In the genomic region with DNA sequence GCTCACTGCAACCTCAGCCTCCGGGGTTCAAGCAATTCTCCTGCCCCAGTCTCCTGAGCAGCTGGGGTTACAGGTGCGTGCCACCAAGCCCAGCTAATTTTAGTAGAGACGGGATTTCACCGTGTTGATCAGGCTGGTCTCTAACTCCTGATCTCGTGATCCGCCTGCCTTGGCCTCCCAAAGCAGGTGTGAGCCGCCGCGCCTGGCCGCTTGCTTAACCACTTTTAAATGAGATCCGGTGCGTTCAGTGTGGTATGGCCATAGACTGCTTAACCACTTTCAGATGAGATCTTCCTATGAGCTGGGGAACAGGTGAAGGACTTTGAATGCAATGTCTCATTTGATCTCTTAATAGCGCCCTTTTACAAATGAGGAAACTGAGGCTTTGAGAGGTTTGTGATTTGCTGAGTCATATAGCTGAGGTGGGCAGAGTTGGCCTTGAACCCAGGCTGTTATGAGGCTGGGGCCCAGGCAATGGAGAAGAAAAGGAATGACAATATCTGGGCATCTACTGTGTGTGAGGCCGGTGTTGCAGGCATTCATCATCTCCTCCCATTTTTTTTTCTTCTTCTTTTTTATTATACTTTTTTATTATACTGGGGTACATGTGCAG, we compare ENCODE assay signal across 13 cellular contexts. TPM values are rescaled to one million over a fixed set of nuclear protein-coding genes. Genes with fewer than 3 reads are reported as not detected.
DNase-seq lines count a peak whose midpoint lies in the region; ATAC-seq, FAIRE-seq and TF ChIP-seq lines count a peak whose summit lies in the region.
"Had no signal": no experiment of that assay in that cellular context is flagged by ENCODE, and none has a peak within 500 bp of the region (broad histone marks: within the 10 kb centered on the region; RNA-seq: fewer than 3 reads in every experiment).

No MANE protein-coding gene starts in this region.

- no peak for TF ChIP-seq RAD21 in K562 (CRISPR knock-in tag; conservative IDR thresholded peaks at IDR 0.05 in 1 of 2, IDR thresholded peaks at IDR 0.05 in 1 of 2)

- BruUV-seq in K562 (replicated peaks; lab: Mats Ljungman, UMichigan): no TSS peak

- H3K9me1 ChIP-seq in K562 (ENCODE audit: control insufficient read depth, insufficient read depth, low read length): no peaks in the 10 kb centered on the region

- H3K9me3 ChIP-seq in K562 (replicated peaks; ENCODE audit: control insufficient read depth, insufficient read depth, low read depth, low read length) (no peaks in the 10 kb centered on the region; the same call in 1 of the 2 replicates), GM23248 (ENCODE audit: low read depth) (no peaks in the 10 kb centered on the region)
- H3K9me3 ChIP-seq: suprapubic skin had no signal

- H3K27ac Mint-ChIP-seq in activated CD4-positive, alpha-beta memory T cell treated with anti-CD3 and anti-CD28 coated beads, Interleukin-2, amount 10 ng/mL, durations not matched to agents 7 days and 5 days: no peak overlapping the region

- in situ Hi-C loops in K562 (cut with MboI) (no loop called here), GM23248 (cut with MboI) (no loop called here)

- no peak overlapping the region for H3K4me2 ChIP-seq in K562 (ENCODE audit: insufficient read depth, low read length)
- no peak overlapping the region for H3K4me2 ChIP-seq in GM23248 (ENCODE audit: unreplicated experiment)

- H3K36me3 ChIP-seq in K562 (ENCODE audit: control insufficient read depth, insufficient read depth, low read length) (no peaks in the 10 kb centered on the region), GM23248 (ENCODE audit: low read depth) (no peaks in the 10 kb centered on the region)
- H3K36me3 ChIP-seq: suprapubic skin had no signal

- H3K4me1 ChIP-seq in K562 (replicated peaks in 1 of 2; ENCODE audit: control insufficient read depth in 2 of 2, insufficient read depth in 2 of 2, low read length in 2 of 2) (peaks cover 3 to 4% of the 10 kb centered on the region in 2 experiments; a peak in 4 of 5 replicates), GM23248 (ENCODE audit: insufficient read depth) (no peaks in the 10 kb centered on the region)
- H3K4me1 ChIP-seq: suprapubic skin had no signal

- no peak for TF ChIP-seq POLR2A in K562 (conservative IDR thresholded peaks at IDR 0.05)

- POLR2A ChIA-PET in K562 (lab: Yijun Ruan, JAX): no interaction called here
- POLR2A ChIA-PET in activated CD4-positive, alpha-beta memory T cell treated with anti-CD3 and anti-CD28 coated beads, Interleukin-2, amount 10 ng/mL, durations not matched to agents 7 days and 5 days (lab: Charles Lee): no interaction called here

- DNase-seq in K562 (ENCODE audit: extremely low read depth in 1 of 4, low spot score in 3 of 4) (no peak), GM23248 (no peak), NCI-H2196 (lab: John Stamatoyannopoulos, UW; ENCODE audit: unreplicated experiment) (no peak), NCI-H2029 treated with DMSO at 0.1 percent for 48 hours (lab: John Stamatoyannopoulos, UW) (no peak)
- no peak for DNase-seq in activated CD4-positive, alpha-beta memory T cell treated with anti-CD3 and anti-CD28 coated beads, Interleukin-2, amount 10 ng/mL, durations not matched to agents 7 days and 5 days
- DNase-seq: activated CD4-positive, CD25-positive, alpha-beta regulatory T cell treated with anti-CD3 and anti-CD28 coated beads, Interleukin-2, amount 50 U/mL, for 72 hours; NCI-H1436 treated with DMSO at 0.1 percent for 48 hours; stimulated activated CD4-positive, alpha-beta T cell treated with anti-CD3 and anti-CD28 coated beads, Interleukin-2, amount 100 ng/mL, for 24 hours had no signal

- no peaks in the 10 kb centered on the region for H3K79me2 ChIP-seq in K562 (ENCODE audit: control insufficient read depth, insufficient read depth, low read length)
- no peaks in the 10 kb centered on the region for H3K79me2 ChIP-seq in GM23248 (ENCODE audit: insufficient read depth)

- CTCF ChIA-PET in K562 (lab: Yijun Ruan, JAX; ENCODE audit: low intra/inter-chr PET ratio): no interaction called here
- CTCF ChIA-PET in activated CD4-positive, alpha-beta memory T cell treated with anti-CD3 and anti-CD28 coated beads, Interleukin-2, amount 10 ng/mL, durations not matched to agents 7 days and 5 days (lab: Charles Lee): no interaction called here

- no peak overlapping the region for H3K4me3 Mint-ChIP-seq in activated CD4-positive, alpha-beta memory T cell treated with anti-CD3 and anti-CD28 coated beads, Interleukin-2, amount 10 ng/mL, durations not matched to agents 7 days and 5 days

- no peak for FAIRE-seq in K562 (lab: Jason Lieb, UNC)

- H3K9me3 Mint-ChIP-seq in activated CD4-positive, alpha-beta memory T cell treated with anti-CD3 and anti-CD28 coated beads, Interleukin-2, amount 10 ng/mL, durations not matched to agents 7 days and 5 days: peaks cover 20% of the 10 kb centered on the region

- intact Hi-C loops in K562 (cut with micrococcal nuclease): no loop called here

- ATAC-seq in GM18520 (IDR thresholded peaks at IDR 0.05; ENCODE audit: unreplicated experiment) (peak; percentile 82), GM21447 (IDR thresholded peaks at IDR 0.05; ENCODE audit: unreplicated experiment) (peak; percentile 93), HG03108 (IDR thresholded peaks at IDR 0.05; ENCODE audit: unreplicated experiment) (peak; percentile 95), K562 (no peak)

- H3K9ac ChIP-seq in K562 (ENCODE audit: insufficient read depth in 1 of 2, low read depth in 2 of 2, low read length in 2 of 2) (no peak overlapping the region), GM23248 (no peak overlapping the region)

- WGBS in K562 (ENCODE audit: insufficient coverage, low coverage, missing lambda C conversion rate): 31% methylated on average over 14 of the region's 14 CpGs
- 72 to 78% methylated on average over 14 of the region's 14 CpGs for WGBS in GM23248 (ENCODE audit: low coverage in 1 of 2, low lambda C conversion rate in 2 of 2, missing lambda C conversion rate in 2 of 2), 2 experiments

- peaks cover 20% of the 10 kb centered on the region for H3K36me3 Mint-ChIP-seq in activated CD4-positive, alpha-beta memory T cell treated with anti-CD3 and anti-CD28 coated beads, Interleukin-2, amount 10 ng/mL, durations not matched to agents 7 days and 5 days (ENCODE audit: low read depth)

- no peaks in the 10 kb centered on the region for H3F3A ChIP-seq in GM23248 (ENCODE audit: insufficient read depth)

- H3K27me3 ChIP-seq in K562 (ENCODE audit: control insufficient read depth in 2 of 2, insufficient read depth in 2 of 2, low read length in 2 of 2) (peaks cover 26 to 43% of the 10 kb centered on the region in 2 experiments; a peak in 4 of 5 replicates), GM23248 (replicated peaks; ENCODE audit: insufficient read depth) (peaks cover 25% of the 10 kb centered on the region)

- H3K9me2 ChIP-seq in GM23248 (ENCODE audit: insufficient read depth): no peaks in the 10 kb centered on the region

- H2AFZ ChIP-seq in K562 (ENCODE audit: low read depth, low read length): no peak overlapping the region
- H2AFZ ChIP-seq in GM23248: no peak overlapping the region

- H3K4me3 ChIP-seq in K562: no peak overlapping the region
- H3K4me3 ChIP-seq in GM23248: no peak overlapping the region
- H3K4me3 ChIP-seq: suprapubic skin had no signal

- H3K27ac ChIP-seq in K562 (ENCODE audit: extremely low read depth, low read depth, low read length) (no peak overlapping the region), GM23248 (no peak overlapping the region)
- H3K27ac ChIP-seq: RWPE1, suprapubic skin had no signal

- no peaks in the 10 kb centered on the region for H3K27me3 Mint-ChIP-seq in activated CD4-positive, alpha-beta memory T cell treated with anti-CD3 and anti-CD28 coated beads, Interleukin-2, amount 10 ng/mL, durations not matched to agents 7 days and 5 days

- no peak for TF ChIP-seq CTCF in K562 (IDR thresholded peaks at IDR 0.05 in 2 of 3, conservative IDR thresholded peaks at IDR 0.05 in 1 of 3; ENCODE audit: insufficient read depth in 2 of 3, low read depth in 1 of 3, low read length in 3 of 3)

- no peaks in the 10 kb centered on the region for H4K20me1 ChIP-seq in K562 (replicated peaks; ENCODE audit: control insufficient read depth, insufficient read depth, low read length)
- H4K20me1 ChIP-seq in GM23248 (ENCODE audit: insufficient read depth): no peaks in the 10 kb centered on the region

- H3K4me1 Mint-ChIP-seq in activated CD4-positive, alpha-beta memory T cell treated with anti-CD3 and anti-CD28 coated beads, Interleukin-2, amount 10 ng/mL, durations not matched to agents 7 days and 5 days: peaks cover 23% of the 10 kb centered on the region

- no peak for TF ChIP-seq EP300 in K562 (IDR thresholded peaks at IDR 0.05; ENCODE audit: low read length)

RNA-seq across cellular contexts. Expression of a gene that starts 41.9 kb away (rescaled TPM):
- total RNA-seq in K562 (2011; cell fraction: chromatin; rRNA removed; ENCODE audit: low replicate concordance): not detected in 2 replicates
- total RNA-seq in K562 (2011; cell fraction: nucleolus; rRNA removed): not detected in 2 replicates
- total RNA-seq in K562 (2011; cell fraction: nucleoplasm; rRNA removed): not detected in 2 replicates
- total RNA-seq in K562 (2014; rRNA removed) (not detected in 2 replicates), K562 (2014; rRNA removed; fragmentation: Illumina TruSeq; extraction: Trizol) (not detected in 2 replicates), K562 (2015; rRNA removed; fragmentation: Illumina TruSeq; extraction: Trizol) (not detected in 2 replicates), K562 (2021) (not detected in 2 replicates)
- polyA plus RNA-seq in K562 (2011; rRNA removed) (not detected in 2 replicates), K562 (2014; fragmentation: Illumina TruSeq; extraction: Trizol) (not detected in 2 replicates), K562 (2014; fragmentation: Nextera tagmentation; extraction: Ambion mirVana) (not detected), K562 (2014; rRNA removed) (not detected in 2 replicates), GM23248 (2016; fragmentation: Nextera tagmentation; extraction: Ambion mirVana) (0.16 and 0.31 TPM in 2 replicates)
- not detected in 2 replicates for polyA plus RNA-seq in K562 (2011; cell fraction: cytosol; rRNA removed)
- polyA plus RNA-seq in K562 (2011; cell fraction: nucleus; rRNA removed): 0.04 TPM in 1 of 2 replicates, not detected in the other
- polyA plus RNA-seq in K562 (2012): 0.10 TPM in 1 of 2 replicates, not detected in the other
- polyA minus RNA-seq in K562 (2011; rRNA and poly(A)+ RNA removed): not detected in 2 replicates
- not detected in 2 replicates for polyA minus RNA-seq in K562 (2011; cell fraction: cytosol; rRNA and poly(A)+ RNA removed)
- polyA minus RNA-seq in K562 (2011; cell fraction: nucleus; rRNA and poly(A)+ RNA removed): not detected in 2 replicates
- total RNA-seq in GM23248 (2014; rRNA removed; shearing (Covaris generic)): 0.86 TPM in 1 of 2 replicates, not detected in the other
- total RNA-seq in activated CD4-positive, alpha-beta memory T cell treated with anti-CD3 and anti-CD28 coated beads, Interleukin-2, amount 10 ng/mL, durations not matched to agents 7 days and 5 days: 1 to 10 TPM; 7.0 to 7.7 TPM

RNA-seq across cellular contexts. Expression of a gene that starts 55.0 kb away (rescaled TPM):
- 11.7 and 15.6 TPM in 2 replicates for total RNA-seq in K562 (2011; cell fraction: chromatin; rRNA removed; ENCODE audit: low replicate concordance)
- 6.3 and 7.4 TPM in 2 replicates for total RNA-seq in K562 (2011; cell fraction: nucleolus; rRNA removed)
- total RNA-seq in K562 (2011; cell fraction: nucleoplasm; rRNA removed): 5.8 and 9.2 TPM in 2 replicates
- total RNA-seq in K562 (2014; rRNA removed) (3.2 and 7.0 TPM in 2 replicates), K562 (2014; rRNA removed; fragmentation: Illumina TruSeq; extraction: Trizol) (4.2 and 5.6 TPM in 2 replicates), K562 (2015; rRNA removed; fragmentation: Illumina TruSeq; extraction: Trizol) (3.9 and 4.6 TPM in 2 replicates), K562 (2021) (2.9 and 3.6 TPM in 2 replicates)
- polyA plus RNA-seq in K562 (2011; rRNA removed) (4.4 and 4.7 TPM in 2 replicates), K562 (2014; fragmentation: Illumina TruSeq; extraction: Trizol) (4.2 and 4.4 TPM in 2 replicates), K562 (2014; fragmentation: Nextera tagmentation; extraction: Ambion mirVana) (under 1 TPM; 0.49 to 0.69 TPM), K562 (2014; rRNA removed) (5.6 and 8.0 TPM in 2 replicates), GM23248 (2016; fragmentation: Nextera tagmentation; extraction: Ambion mirVana) (1.6 and 1.9 TPM in 2 replicates)
- 2.4 and 2.9 TPM in 2 replicates for polyA plus RNA-seq in K562 (2011; cell fraction: cytosol; rRNA removed)
- polyA plus RNA-seq in K562 (2011; cell fraction: nucleus; rRNA removed): 5.0 and 9.3 TPM in 2 replicates
- polyA plus RNA-seq in K562 (2012): 2.3 TPM in 2 replicates
- polyA minus RNA-seq in K562 (2011; rRNA and poly(A)+ RNA removed): 7.6 and 8.5 TPM in 2 replicates
- 2.4 and 2.8 TPM in 2 replicates for polyA minus RNA-seq in K562 (2011; cell fraction: cytosol; rRNA and poly(A)+ RNA removed)
- polyA minus RNA-seq in K562 (2011; cell fraction: nucleus; rRNA and poly(A)+ RNA removed): 5.7 and 7.8 TPM in 2 replicates
- total RNA-seq in GM23248 (2014; rRNA removed; shearing (Covaris generic)): 2.9 and 3.9 TPM in 2 replicates
- total RNA-seq in activated CD4-positive, alpha-beta memory T cell treated with anti-CD3 and anti-CD28 coated beads, Interleukin-2, amount 10 ng/mL, durations not matched to agents 7 days and 5 days: 1 to 10 TPM; 6.6 to 7.4 TPM

RNA-seq across cellular contexts. Expression of a gene that starts 55.1 kb away (rescaled TPM):
- 19.5 and 40.6 TPM in 2 replicates for total RNA-seq in K562 (2011; cell fraction: chromatin; rRNA removed; ENCODE audit: low replicate concordance)
- total RNA-seq in K562 (2011; cell fraction: nucleolus; rRNA removed): 12.2 and 14.2 TPM in 2 replicates
- total RNA-seq in K562 (2011; cell fraction: nucleoplasm; rRNA removed): 17.2 and 20.7 TPM in 2 replicates
- 121 and 133 TPM in 2 replicates for total RNA-seq in K562 (2014; rRNA removed)
- total RNA-seq in K562 (2014; rRNA removed; fragmentation: Illumina TruSeq; extraction: Trizol): 154 and 156 TPM in 2 replicates
- 165 and 172 TPM in 2 replicates for total RNA-seq in K562 (2015; rRNA removed; fragmentation: Illumina TruSeq; extraction: Trizol)
- total RNA-seq in K562 (2021): 72.9 and 73.4 TPM in 2 replicates
- polyA plus RNA-seq in K562 (2011; rRNA removed): 28.9 and 44.5 TPM in 2 replicates
- 5.4 and 10.3 TPM in 2 replicates for polyA plus RNA-seq in K562 (2011; cell fraction: cytosol; rRNA removed)
- 8.3 and 11.1 TPM in 2 replicates for polyA plus RNA-seq in K562 (2011; cell fraction: nucleus; rRNA removed)
- 48.3 and 109 TPM in 2 replicates for polyA plus RNA-seq in K562 (2012)
- polyA plus RNA-seq in K562 (2014; fragmentation: Illumina TruSeq; extraction: Trizol): 128 and 166 TPM in 2 replicates
- polyA plus RNA-seq in K562 (2014; fragmentation: Nextera tagmentation; extraction: Ambion mirVana): 10 to 100 TPM; 28.3 to 28.9 TPM
- 112 and 127 TPM in 2 replicates for polyA plus RNA-seq in K562 (2014; rRNA removed)
- polyA minus RNA-seq in K562 (2011; rRNA and poly(A)+ RNA removed): 25.1 and 27.9 TPM in 2 replicates
- polyA minus RNA-seq in K562 (2011; cell fraction: cytosol; rRNA and poly(A)+ RNA removed): 10.1 and 12.6 TPM in 2 replicates
- polyA minus RNA-seq in K562 (2011; cell fraction: nucleus; rRNA and poly(A)+ RNA removed): 10.6 and 19.1 TPM in 2 replicates
- total RNA-seq in GM23248 (2014; rRNA removed; shearing (Covaris generic)): 6.7 and 11.9 TPM in 2 replicates
- polyA plus RNA-seq in GM23248 (2016; fragmentation: Nextera tagmentation; extraction: Ambion mirVana): 15.1 and 16.9 TPM in 2 replicates
- total RNA-seq in activated CD4-positive, alpha-beta memory T cell treated with anti-CD3 and anti-CD28 coated beads, Interleukin-2, amount 10 ng/mL, durations not matched to agents 7 days and 5 days: 10 to 100 TPM; 47.4 to 49.8 TPM
